ENCODE assay signal across 8 cellular contexts in the genomic region with DNA sequence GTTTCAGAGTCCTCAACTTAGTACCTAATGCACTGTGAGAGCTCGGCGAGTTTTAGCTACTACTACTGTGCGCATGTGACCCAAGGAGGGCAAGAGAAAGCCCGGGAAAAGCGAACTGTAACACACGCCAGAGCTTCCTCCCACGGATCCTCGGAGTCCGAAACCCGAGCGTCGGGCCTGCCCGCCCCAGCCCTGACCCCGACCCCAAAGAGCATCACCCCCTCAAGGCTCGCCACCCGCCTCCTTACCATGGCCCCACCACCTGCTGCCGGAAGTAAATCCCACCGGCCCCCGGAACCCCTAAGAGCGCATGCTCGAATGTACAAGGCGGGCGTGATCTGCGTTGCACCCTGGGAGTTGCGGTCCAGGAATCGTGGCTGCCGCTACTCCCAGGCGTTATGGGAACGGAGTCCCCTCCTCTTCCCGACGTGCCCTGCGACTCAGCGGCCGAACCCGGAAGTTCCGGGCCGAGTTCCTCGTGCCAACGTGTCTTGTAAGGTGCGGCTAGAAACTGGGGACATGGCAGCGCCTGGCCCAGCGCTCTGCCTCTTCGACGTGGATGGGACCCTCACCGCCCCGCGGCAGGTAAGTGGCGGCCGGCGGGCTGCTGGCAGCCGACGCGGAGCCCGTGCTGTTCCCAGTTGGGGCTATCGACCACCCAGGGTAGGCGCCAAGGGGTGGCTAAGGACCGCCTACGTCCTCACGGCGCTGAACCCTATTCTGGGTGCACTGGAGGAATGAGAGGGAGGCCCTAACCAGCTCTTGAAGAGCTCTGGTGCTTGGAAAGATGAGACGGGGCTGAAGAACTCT. TPM values are rescaled to one million over a fixed set of nuclear protein-coding genes. Genes with fewer than 3 reads are reported as not detected.
DNase-seq lines count a peak whose midpoint lies in the region; ATAC-seq, FAIRE-seq and TF ChIP-seq lines count a peak whose summit lies in the region.

A gene (plus strand): TSS at position 476 of the 810 bp plus-strand sequence. CDS start 44 bp downstream, at position 520.
A gene with protein sequence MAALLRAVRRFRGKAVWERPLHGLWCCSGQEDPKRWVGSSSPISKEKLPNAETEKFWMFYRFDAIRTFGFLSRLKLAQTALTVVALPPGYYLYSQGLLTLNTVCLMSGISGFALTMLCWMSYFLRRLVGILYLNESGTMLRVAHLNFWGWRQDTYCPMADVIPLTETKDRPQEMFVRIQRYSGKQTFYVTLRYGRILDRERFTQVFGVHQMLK (minus strand): TSS at position 276 of the 810 bp plus-strand sequence. CDS start 25 bp downstream, at position 251.

- peak; percentile 95 for FAIRE-seq in GM18507 (lab: Jason Lieb, UNC)

- intact Hi-C loops in ascending aorta (cut with DNase I): loop anchor here (1.0 to 10.0 kb wide), 7 partner anchors 72 to 297 kb away; a partner anchor contains a TSS
- intact Hi-C loops in right cardiac atrium (cut with DNase I): loop anchor here in 3 of 4 donors (5.0 to 10.0 kb wide), 4 partner anchors 67 to 135 kb away; a partner anchor contains a TSS
- intact Hi-C loops in vagina (cut with DNase I): loop anchor here (2.0 to 10.0 kb wide), 2 partner anchors 71 to 133 kb away; a partner anchor contains a TSS

- DNase-seq in GM18507 (ENCODE audit: extremely low spot score, insufficient read length, low read depth) (peak; percentile 97), NCI-H1930 (lab: John Stamatoyannopoulos, UW) (peak; percentile 95 to 97), ascending aorta (ENCODE audit: low spot score in 2 of 2) (peak; percentile 85 to 98), right cardiac atrium (peak; percentile 97 to 98 (median 98)), pulmonary artery endothelial cell (ENCODE audit: low read depth, low spot score) (peak; percentile 90), vagina (ENCODE audit: extremely low spot score in 2 of 2) (peak; percentile 97 to 98)
- peak; percentile 95 for DNase-seq in T-helper 2 cell treated with Interferon-gamma antibody and Interleukin-4, amounts not matched to agents 5 μg/mL and 100 μg/mL, for 36 hours (ENCODE audit: low spot score)

- TF ChIP-seq CTCF in ascending aorta (IDR thresholded peaks at IDR 0.05) (no peak), vagina (IDR thresholded peaks at IDR 0.05) (peak in 1 of 3 experiments; percentile 8)

- H3K4me3 Mint-ChIP-seq in T-helper 2 cell treated with Interferon-gamma antibody and Interleukin-4, amounts not matched to agents 5 μg/mL and 100 μg/mL, for 36 hours: peak within 1 kb of the TSS; percentile 96

- H3K9me3 ChIP-seq in ascending aorta (no peaks in the 10 kb centered on the region), right cardiac atrium (ENCODE audit: control insufficient read depth, low read length) (no peaks in the 10 kb centered on the region), vagina (no peaks in the 10 kb centered on the region)

- H3K27me3 ChIP-seq in ascending aorta (no peaks in the 10 kb centered on the region), right cardiac atrium (ENCODE audit: control insufficient read depth, insufficient read depth) (no peaks in the 10 kb centered on the region), vagina (no peaks in the 10 kb centered on the region)

- H3K36me3 ChIP-seq in ascending aorta (peaks cover 12 to 13% of the 10 kb centered on the region in 2 donors), vagina (peaks cover 0 to 7% of the 10 kb centered on the region in 2 donors)

- H3K27me3 Mint-ChIP-seq in T-helper 2 cell treated with Interferon-gamma antibody and Interleukin-4, amounts not matched to agents 5 μg/mL and 100 μg/mL, for 36 hours (ENCODE audit: low read depth): no peaks in the 10 kb centered on the region

- H3K4me1 ChIP-seq in ascending aorta (peaks cover 5 to 29% of the 10 kb centered on the region in 2 donors), right cardiac atrium (ENCODE audit: control insufficient read depth, insufficient read depth, low read length) (peaks cover 10% of the 10 kb centered on the region), vagina (peaks cover 45% of the 10 kb centered on the region)

- peaks cover 25% of the 10 kb centered on the region for H3K36me3 Mint-ChIP-seq in T-helper 2 cell treated with Interferon-gamma antibody and Interleukin-4, amounts not matched to agents 5 μg/mL and 100 μg/mL, for 36 hours (ENCODE audit: low read depth)

- peaks cover 27% of the 10 kb centered on the region for H3K4me1 Mint-ChIP-seq in T-helper 2 cell treated with Interferon-gamma antibody and Interleukin-4, amounts not matched to agents 5 μg/mL and 100 μg/mL, for 36 hours (ENCODE audit: low read depth)

- under 1% methylated on average over 61 of the region's 61 CpGs for WGBS in right cardiac atrium

- peak within 1 kb of the TSS; percentile 71 to 90 for H3K27ac ChIP-seq in ascending aorta
- peak within 1 kb of the TSS; percentile 65 for H3K27ac ChIP-seq in right cardiac atrium (ENCODE audit: low read length)
- H3K27ac ChIP-seq in vagina: peak within 1 kb of the TSS; percentile 59

- H3K4me3 ChIP-seq in ascending aorta (peak within 1 kb of the TSS; percentile 92 to 93), right cardiac atrium (ENCODE audit: low read length) (peak within 1 kb of the TSS; percentile 86), vagina (peak within 1 kb of the TSS; percentile 95 to 98)

- H3K9me3 Mint-ChIP-seq in T-helper 2 cell treated with Interferon-gamma antibody and Interleukin-4, amounts not matched to agents 5 μg/mL and 100 μg/mL, for 36 hours: no peaks in the 10 kb centered on the region

- ATAC-seq in HG02973 (IDR thresholded peaks at IDR 0.05; ENCODE audit: unreplicated experiment) (peak; percentile 92), right cardiac atrium (peak; percentile 99)

- peak within 1 kb of the TSS; percentile 91 for H3K27ac Mint-ChIP-seq in T-helper 2 cell treated with Interferon-gamma antibody and Interleukin-4, amounts not matched to agents 5 μg/mL and 100 μg/mL, for 36 hours

- peak in 1 of 2 donors; percentile 4 for TF ChIP-seq POLR2A in vagina (IDR thresholded peaks at IDR 0.05)

RNA-seq across cellular contexts. Expression of the first gene that starts in this region (rescaled TPM):
- total RNA-seq in ascending aorta (17.9 TPM), right cardiac atrium (10 to 100 TPM; 10.5 to 29.4 (median 13.0) TPM), pulmonary artery endothelial cell (21.6 and 31.1 TPM in 2 replicates), vagina (21.4 TPM)
- 10.7 TPM for polyA plus RNA-seq in right cardiac atrium

RNA-seq across cellular contexts. Expression of the second gene that starts in this region (rescaled TPM):
- total RNA-seq in ascending aorta (1.5 TPM), right cardiac atrium (10 to 100 TPM; 12.2 to 12.8 (median 12.3) TPM), pulmonary artery endothelial cell (6.5 and 6.7 TPM in 2 replicates), vagina (2.9 TPM)
- polyA plus RNA-seq in right cardiac atrium: 11.5 TPM

Comparison
In these comparisons a context has a peak if more than half of its experiments do, and no peak if none do; other contexts are left out.
1. Peak in every context shown above with its lines: DNase-seq, ATAC-seq, H3K4me3 ChIP-seq and H3K27ac ChIP-seq.